16 cellular contexts compared by ENCODE assay signal in the genomic region with DNA sequence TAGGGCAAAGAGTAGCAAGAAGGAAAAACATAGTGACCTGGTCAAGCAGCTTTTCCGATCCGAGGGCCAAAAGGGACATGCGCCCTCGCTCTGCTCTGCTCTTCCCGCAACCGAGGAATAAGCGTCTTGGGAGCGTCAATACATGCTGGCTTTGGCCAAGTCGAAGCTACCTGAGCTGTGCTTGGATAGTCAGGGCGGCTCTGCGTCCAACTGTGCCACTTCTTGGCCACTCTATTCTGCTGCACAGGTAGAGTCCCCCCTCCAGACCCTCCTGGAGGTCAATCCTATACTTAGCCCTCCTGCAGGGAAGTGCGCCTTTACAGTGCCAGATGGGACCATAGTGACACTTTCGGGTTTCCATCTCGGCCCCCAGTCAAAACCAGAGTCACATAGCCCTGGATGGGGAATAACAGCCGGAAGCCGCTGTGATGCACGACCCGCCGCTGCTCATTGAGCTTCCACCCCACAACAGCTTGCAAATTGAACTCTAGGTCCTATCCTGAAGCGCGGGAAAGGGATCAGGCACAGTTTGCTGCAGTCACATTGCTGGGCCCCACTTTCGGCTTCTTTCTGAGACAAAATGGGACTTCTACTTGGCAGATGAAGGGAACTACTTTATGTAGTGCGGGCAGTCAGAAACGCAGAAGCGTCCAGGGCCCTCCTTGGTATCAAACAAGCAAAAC. TPM values are rescaled to one million over a fixed set of nuclear protein-coding genes. Genes with fewer than 3 reads are reported as not detected.
A peak's percentile ranks its signal among the peaks of the same experiment; 100 is the strongest.
DNase-seq lines count a peak whose midpoint lies in the region; ATAC-seq and TF ChIP-seq lines count a peak whose summit lies in the region.
"Had no signal": no experiment of that assay in that cellular context is flagged by ENCODE, and none has a peak within 500 bp of the region (broad histone marks: within the 10 kb centered on the region; RNA-seq: fewer than 3 reads in every experiment).

No MANE protein-coding gene starts in this region.

- CTCF ChIA-PET in PC-3 (lab: Charles Lee), result no interaction called here

- H3K27ac ChIP-seq in esophagus muscularis mucosa (replicated peaks in 1 of 4), result peak overlapping the region; percentile 88 to 91 (median 90)
- H3K27ac ChIP-seq in thoracic aorta, result peak overlapping the region; percentile 10 to 47
- H3K27ac ChIP-seq in PC-3 (ENCODE audit: low read length), result no peak overlapping the region
- H3K27ac ChIP-seq: foreskin keratinocyte had no signal

- H3K4me1 Mint-ChIP-seq in T-helper 17 cell (peaks cover 9% of the 10 kb centered on the region), mesothelial cell of epicardium (peaks cover 30% of the 10 kb centered on the region)

- peak overlapping the region; percentile 60 to 68 (median 62) for H3K4me3 ChIP-seq in esophagus muscularis mucosa
- peak overlapping the region; percentile 79 for H3K4me3 ChIP-seq in thoracic aorta
- no peak overlapping the region for H3K4me3 ChIP-seq in PC-3 (ENCODE audit: low read length)

- no peaks in the 10 kb centered on the region for H3K9me3 Mint-ChIP-seq in mesothelial cell of epicardium
- H3K9me3 Mint-ChIP-seq: activated naive CD4-positive, alpha-beta T cell treated with anti-CD3 and anti-CD28 coated beads, Interleukin-2, amount 50 U/mL, for 24 hours; effector memory CD8-positive, alpha-beta T cell had no signal

- H3K36me3 ChIP-seq in esophagus muscularis mucosa (no peaks in the 10 kb centered on the region), thoracic aorta (no peaks in the 10 kb centered on the region), PC-3 (ENCODE audit: low read depth, low read length) (no peaks in the 10 kb centered on the region)

- no peak overlapping the region for H2AFZ ChIP-seq in PC-3 (ENCODE audit: low read length)

- no peak for TF ChIP-seq POLR2A in esophagus muscularis mucosa (IDR thresholded peaks at IDR 0.05; ENCODE audit: low read depth)

- H3K27me3 ChIP-seq in esophagus muscularis mucosa (peaks cover 0 to 21% (median 0%) of the 10 kb centered on the region in 4 donors), thoracic aorta (replicated peaks; ENCODE audit: insufficient read depth) (no peaks in the 10 kb centered on the region), PC-3 (ENCODE audit: low read length) (peaks cover 60% of the 10 kb centered on the region)

- no peaks in the 10 kb centered on the region for H3F3A ChIP-seq in PC-3 (ENCODE audit: low read length, unreplicated experiment)

- no peaks in the 10 kb centered on the region for H4K20me1 ChIP-seq in PC-3 (ENCODE audit: low read length)

- H3K4me2 ChIP-seq in PC-3 (ENCODE audit: low read length), result no peak overlapping the region

- H3K4me3 Mint-ChIP-seq in T-helper 17 cell (peak overlapping the region; percentile 31), mesothelial cell of epicardium (peak overlapping the region; percentile 59)
- H3K4me3 Mint-ChIP-seq: IgD-negative memory B cell, memory B cell had no signal

- H3K9me2 ChIP-seq in PC-3 (replicated peaks; ENCODE audit: low read length), result no peaks in the 10 kb centered on the region

- H3K36me3 Mint-ChIP-seq in T-helper 17 cell (ENCODE audit: low read depth) (peaks cover 3% of the 10 kb centered on the region), mesothelial cell of epicardium (no peaks in the 10 kb centered on the region)
- H3K36me3 Mint-ChIP-seq: activated naive CD4-positive, alpha-beta T cell treated with anti-CD3 and anti-CD28 coated beads, Interleukin-2, amount 50 U/mL, for 24 hours; IgD-negative memory B cell had no signal

- ATAC-seq in T-helper 17 cell (no peak), thoracic aorta (ENCODE audit: insufficient number of reproducible peaks, low FRiP score, low read depth) (no peak), GM21528 (IDR thresholded peaks at IDR 0.05; ENCODE audit: low FRiP score, unreplicated experiment) (no peak), PC-3 (no peak), GM18870 (IDR thresholded peaks at IDR 0.05; ENCODE audit: unreplicated experiment) (no peak)
- ATAC-seq: effector memory CD8-positive, alpha-beta T cell; foreskin keratinocyte had no signal

- no peak for TF ChIP-seq EP300 in esophagus muscularis mucosa (IDR thresholded peaks at IDR 0.05)

- no peak for DNase-seq in T-helper 17 cell
- DNase-seq in esophagus muscularis mucosa (ENCODE audit: extremely low spot score), result no peak
- DNase-seq in mesothelial cell of epicardium (ENCODE audit: low spot score in 2 of 2, unreplicated experiment in 2 of 2), result no peak
- DNase-seq in thoracic aorta (ENCODE audit: low spot score), result no peak
- no peak for DNase-seq in PC-3
- DNase-seq: activated T-cell treated with anti-CD3 and anti-CD28 coated beads, Interleukin-2, amount 50 U/mL, for 1 hour; effector memory CD8-positive, alpha-beta T cell; foreskin keratinocyte; MV-4-11; NCI-H524 treated with DMSO at 0.1 percent for 48 hours; stimulated activated CD4-positive, alpha-beta T cell treated with anti-CD3 and anti-CD28 coated beads, Interleukin-2, amount 100 ng/mL, for 48 hours had no signal

- H3K9me3 ChIP-seq in T-helper 17 cell (ENCODE audit: control insufficient read depth, low read length, poor library complexity, severe bottlenecking), result no peaks in the 10 kb centered on the region
- H3K9me3 ChIP-seq in esophagus muscularis mucosa, result no peaks in the 10 kb centered on the region
- no peaks in the 10 kb centered on the region for H3K9me3 ChIP-seq in thoracic aorta
- H3K9me3 ChIP-seq in PC-3 (ENCODE audit: low read length), result no peaks in the 10 kb centered on the region

- no TSS peak for BruUV-seq in PC-3 (replicated peaks; lab: Mats Ljungman, UMichigan)

- H3K27me3 Mint-ChIP-seq in T-helper 17 cell (peaks cover 76% of the 10 kb centered on the region), mesothelial cell of epicardium (ENCODE audit: low read depth) (peaks cover 97% of the 10 kb centered on the region)

- intact Hi-C loops in esophagus muscularis mucosa (cut with DNase I), result no loop called here
- intact Hi-C loops in PC-3 (cut with micrococcal nuclease), result no loop called here

- no peaks in the 10 kb centered on the region for H3K79me2 ChIP-seq in PC-3 (ENCODE audit: low read length)

- 48% methylated on average over 22 of the region's 25 CpGs for WGBS in esophagus muscularis mucosa

- no peak for TF ChIP-seq CTCF in esophagus muscularis mucosa (IDR thresholded peaks at IDR 0.05)
- no peak for TF ChIP-seq CTCF in mesothelial cell of epicardium (IDR thresholded peaks at IDR 0.05; ENCODE audit: unreplicated experiment)
- no peak for TF ChIP-seq CTCF in thoracic aorta (IDR thresholded peaks at IDR 0.05)
- TF ChIP-seq CTCF in PC-3 (conservative IDR thresholded peaks at IDR 0.05; ENCODE audit: low read depth, low read length), result no peak

- H3K27ac Mint-ChIP-seq in T-helper 17 cell, result no peak overlapping the region
- no peak overlapping the region for H3K27ac Mint-ChIP-seq in mesothelial cell of epicardium
- H3K27ac Mint-ChIP-seq: activated naive CD4-positive, alpha-beta T cell treated with anti-CD3 and anti-CD28 coated beads, Interleukin-2, amount 50 U/mL, for 24 hours; effector memory CD8-positive, alpha-beta T cell; IgD-negative memory B cell; memory B cell had no signal

- H3K4me1 ChIP-seq in esophagus muscularis mucosa, result peaks cover 30 to 66% (median 44%) of the 10 kb centered on the region in 4 donors
- H3K4me1 ChIP-seq in thoracic aorta (ENCODE audit: control insufficient read depth in 1 of 2, low read depth in 2 of 2), result peaks cover 20 to 30% of the 10 kb centered on the region in 2 donors
- H3K4me1 ChIP-seq in PC-3 (ENCODE audit: insufficient read depth, low read length), result no peaks in the 10 kb centered on the region
- H3K4me1 ChIP-seq: foreskin keratinocyte had no signal

- POLR2A ChIA-PET in PC-3 (lab: Charles Lee; ENCODE audit: unreplicated experiment), result no interaction called here

- no peak overlapping the region for H3K9ac ChIP-seq in PC-3 (ENCODE audit: low read length)

RNA-seq across cellular contexts. Expression of a gene that starts 1.1 kb away (rescaled TPM):
- total RNA-seq in T-helper 17 cell, result under 1 TPM in 1 of 2 donors, not detected in 1; 0.34 TPM
- 10 to 100 TPM; 32.3 to 70.0 (median 43.6) TPM for total RNA-seq in esophagus muscularis mucosa
- 1.7 to 2.5 TPM (median 2.3 TPM) in 3 replicates for total RNA-seq in mesothelial cell of epicardium
- total RNA-seq in thoracic aorta, result 1 to 10 TPM; 1.1 to 1.8 TPM
- total RNA-seq in PC-3 (2014; rRNA removed), result 0.15 TPM in 1 of 2 replicates, not detected in the other
- total RNA-seq: foreskin keratinocyte had no signal
